Comparison of ENCODE assay signal across 9 cellular contexts in genomic region chr9:109115931-109116541, GRCh38. TPM values are rescaled to one million over a fixed set of nuclear protein-coding genes. Genes with fewer than 3 reads are reported as not detected.
DNase-seq lines count a peak whose midpoint lies in the region; TF ChIP-seq lines count a peak whose summit lies in the region.
"Had no signal": no experiment of that assay in that cellular context is flagged by ENCODE, and none has a peak within 500 bp of the region (broad histone marks: within the 10 kb centered on the region; RNA-seq: fewer than 3 reads in every experiment).

No MANE protein-coding gene starts in this region.

- no peaks in the 10 kb centered on the region for H3K27me3 ChIP-seq in sigmoid colon

- CTCF ChIA-PET in HEK293 (lab: Yijun Ruan, JAX) = interaction anchor here (0.6 to 0.9 kb wide), 2 partner anchors 51 to 98 kb away, joined by 3 read pairs; no protein-coding TSS in a partner anchor

- H3K4me1 ChIP-seq in HEK293 (ENCODE audit: control insufficient read depth, insufficient read depth, low read length) (peaks cover 12% of the 10 kb centered on the region), sigmoid colon (peaks cover 0 to 84% (median 81%) of the 10 kb centered on the region in 4 donors)

- H3K36me3 Mint-ChIP-seq in activated T-helper 1 cell treated with anti-CD3 and anti-CD28 coated beads, Interleukin-12 subunit alpha, Interleukin-12 subunit beta, Interleukin-2, Interleukin-4 antibody, amounts not matched to agents 30 ng/mL and 10 ng/mL and 1 ng/mL, durations not matched to agents 14 hours and 24 hours and 36 hours (ENCODE audit: low read depth) = peaks cover 30% of the 10 kb centered on the region

- POLR2A ChIA-PET in HEK293 (lab: Yijun Ruan, JAX) = interaction anchor here (0.6 kb wide), 2 partner anchors 355 to 802 kb away, joined by 3 to 4 read pairs; no protein-coding TSS in a partner anchor

- no peak for TF ChIP-seq POLR2A in sigmoid colon (IDR thresholded peaks at IDR 0.05)

- TF ChIP-seq CTCF in HEK293 (tag by site-specific recombination; IDR thresholded peaks at IDR 0.05) = no peak
- TF ChIP-seq CTCF in fibroblast of the aortic adventitia (IDR thresholded peaks at IDR 0.05; ENCODE audit: insufficient read depth, low read length) = no peak
- no peak for TF ChIP-seq CTCF in sigmoid colon (IDR thresholded peaks at IDR 0.05)

- no peak overlapping the region for H3K4me3 ChIP-seq in HEK293 (ENCODE audit: low read depth, low read length)
- H3K4me3 ChIP-seq in fibroblast of the aortic adventitia (ENCODE audit: low read depth, low read length) = no peak overlapping the region
- H3K4me3 ChIP-seq in sigmoid colon = no peak overlapping the region

- no peak overlapping the region for H3K27ac Mint-ChIP-seq in activated T-helper 1 cell treated with anti-CD3 and anti-CD28 coated beads, Interleukin-12 subunit alpha, Interleukin-12 subunit beta, Interleukin-2, Interleukin-4 antibody, amounts not matched to agents 30 ng/mL and 10 ng/mL and 1 ng/mL, durations not matched to agents 14 hours and 24 hours and 36 hours

- no peak overlapping the region for H3K27ac ChIP-seq in HEK293 (ENCODE audit: extremely low read depth, low read depth, low read length)
- peak overlapping the region; percentile 29 to 96 (median 92) for H3K27ac ChIP-seq in sigmoid colon

- peak overlapping the region; percentile 11 for H3K4me3 Mint-ChIP-seq in activated T-helper 1 cell treated with anti-CD3 and anti-CD28 coated beads, Interleukin-12 subunit alpha, Interleukin-12 subunit beta, Interleukin-2, Interleukin-4 antibody, amounts not matched to agents 30 ng/mL and 10 ng/mL and 1 ng/mL, durations not matched to agents 14 hours and 24 hours and 36 hours

- no peak for DNase-seq in activated T-helper 1 cell treated with anti-CD3 and anti-CD28 coated beads, Interleukin-12 subunit alpha, Interleukin-12 subunit beta, Interleukin-2, Interleukin-4 antibody, amounts not matched to agents 30 ng/mL and 10 ng/mL and 1 ng/mL, durations not matched to agents 14 hours and 24 hours and 36 hours (ENCODE audit: low spot score)
- peak; percentile 65 for DNase-seq in fibroblast of the aortic adventitia (ENCODE audit: low read depth)
- peak; percentile 76 for DNase-seq in sigmoid colon
- DNase-seq in activated effector memory CD4-positive, alpha-beta T cell treated with Interleukin-2 at 50 U/mL for 16 hours = no peak
- no peak for DNase-seq in activated naive CD4-positive, alpha-beta T cell treated with anti-CD3 and anti-CD28 coated beads, Interleukin-2, amount 50 U/mL, for 16 hours
- DNase-seq in NCI-H1694 treated with DMSO at 0.1 percent for 48 hours (lab: John Stamatoyannopoulos, UW) = no peak
- DNase-seq: GF-D8, NCI-H1436 treated with DMSO at 0.1 percent for 48 hours had no signal

- TF ChIP-seq EP300 in sigmoid colon (IDR thresholded peaks at IDR 0.05) = no peak

- no peaks in the 10 kb centered on the region; a peak in 1 of 3 replicates for H3K36me3 ChIP-seq in HEK293 (ENCODE audit: control insufficient read depth in 2 of 2, insufficient read depth in 1 of 2, low read length in 2 of 2)
- no peaks in the 10 kb centered on the region for H3K36me3 ChIP-seq in sigmoid colon

- intact Hi-C loops in activated T-helper 1 cell treated with anti-CD3 and anti-CD28 coated beads, Interleukin-12 subunit alpha, Interleukin-12 subunit beta, Interleukin-2, Interleukin-4 antibody, amounts not matched to agents 30 ng/mL and 10 ng/mL and 1 ng/mL, durations not matched to agents 14 hours and 24 hours and 36 hours (cut with micrococcal nuclease) = loop anchor here (5.0 to 10.0 kb wide), 4 partner anchors 64 to 1831 kb away; partner anchors contain the start of genes RAD23B and TXN
- intact Hi-C loops in sigmoid colon (cut with DNase I) = loop anchor here (5.0 kb wide), 1 partner anchor 104 kb away; the partner anchor contains the start of gene CTNNAL1

- no peaks in the 10 kb centered on the region for H3K9me3 Mint-ChIP-seq in activated T-helper 1 cell treated with anti-CD3 and anti-CD28 coated beads, Interleukin-12 subunit alpha, Interleukin-12 subunit beta, Interleukin-2, Interleukin-4 antibody, amounts not matched to agents 30 ng/mL and 10 ng/mL and 1 ng/mL, durations not matched to agents 14 hours and 24 hours and 36 hours

- H3K9me3 ChIP-seq in HEK293 (ENCODE audit: control insufficient read depth, insufficient read depth, low read depth, low read length) (no peaks in the 10 kb centered on the region), sigmoid colon (no peaks in the 10 kb centered on the region)

- 89 to 91% methylated on average over 3 of the region's 3 CpGs for WGBS in sigmoid colon, 2 donors

- H3K4me1 Mint-ChIP-seq in activated T-helper 1 cell treated with anti-CD3 and anti-CD28 coated beads, Interleukin-12 subunit alpha, Interleukin-12 subunit beta, Interleukin-2, Interleukin-4 antibody, amounts not matched to agents 30 ng/mL and 10 ng/mL and 1 ng/mL, durations not matched to agents 14 hours and 24 hours and 36 hours (ENCODE audit: low read depth) = peaks cover 68% of the 10 kb centered on the region

- H3K27me3 Mint-ChIP-seq in activated T-helper 1 cell treated with anti-CD3 and anti-CD28 coated beads, Interleukin-12 subunit alpha, Interleukin-12 subunit beta, Interleukin-2, Interleukin-4 antibody, amounts not matched to agents 30 ng/mL and 10 ng/mL and 1 ng/mL, durations not matched to agents 14 hours and 24 hours and 36 hours (ENCODE audit: insufficient read depth) = no peaks in the 10 kb centered on the region

TF ChIP-seq in HEK293, 187 proteins besides CTCF, POLR2A, EP300 and RAD21:
- TF ChIP-seq PBX3 (CRISPR knock-in tag; IDR thresholded peaks at IDR 0.05) (no peak), PRDM1 (tag by site-specific recombination; IDR thresholded peaks at IDR 0.05) (0 out of 2 replicates have a peak, but pooled peaks have one; percentile 11), ZXDB (tag by site-specific recombination; IDR thresholded peaks at IDR 0.05) (no peak), ZNF350 (tag by site-specific recombination; IDR thresholded peaks at IDR 0.05) (no peak), ZNF701 (tag by site-specific recombination; IDR thresholded peaks at IDR 0.05) (no peak), ZNF558 (tag by site-specific recombination; IDR thresholded peaks at IDR 0.05) (no peak), ZNF23 (tag by site-specific recombination; IDR thresholded peaks at IDR 0.05; ENCODE audit: borderline replicate concordance) (no peak)

RNA-seq across cellular contexts. Expression of gene TMEM245, which starts 3.7 kb away (rescaled TPM):
- 26.9 and 29.4 TPM in 2 replicates for total RNA-seq in activated T-helper 1 cell treated with anti-CD3 and anti-CD28 coated beads, Interleukin-12 subunit alpha, Interleukin-12 subunit beta, Interleukin-2, Interleukin-4 antibody, amounts not matched to agents 30 ng/mL and 10 ng/mL and 1 ng/mL, durations not matched to agents 14 hours and 24 hours and 36 hours
- total RNA-seq in fibroblast of the aortic adventitia (ENCODE audit: low replicate concordance) = 51.2 and 88.9 TPM in 2 replicates
- 100 to 1,000 TPM in 2 of 4 donors, 10 to 100 TPM in 2; 90.7 to 105 (median 99.5) TPM for total RNA-seq in sigmoid colon
- polyA plus RNA-seq in sigmoid colon = 10 to 100 TPM in 1 of 3 donors, 1 to 10 TPM in 2; 1.8 to 12.9 (median 4.2) TPM

RNA-seq across cellular contexts. Expression of gene FRRS1L, which starts 51.0 kb away (rescaled TPM):
- total RNA-seq in activated T-helper 1 cell treated with anti-CD3 and anti-CD28 coated beads, Interleukin-12 subunit alpha, Interleukin-12 subunit beta, Interleukin-2, Interleukin-4 antibody, amounts not matched to agents 30 ng/mL and 10 ng/mL and 1 ng/mL, durations not matched to agents 14 hours and 24 hours and 36 hours = not detected in 2 replicates
- total RNA-seq in fibroblast of the aortic adventitia (ENCODE audit: low replicate concordance) (0.08 and 0.18 TPM in 2 replicates), sigmoid colon (1 to 10 TPM; 2.3 to 4.5 (median 3.3) TPM)
- polyA plus RNA-seq in sigmoid colon = under 1 TPM in 2 of 3 donors, not detected in 1; 0.23 to 0.61 TPM

Comparison
In these comparisons a context has a peak if more than half of its experiments do, and no peak if none do; other contexts are left out.
1. DNase-seq: peak in fibroblast of the aortic adventitia (single experiment) and sigmoid colon (single experiment); none in activated T-helper 1 cell treated with anti-CD3 and anti-CD28 coated beads, Interleukin-12 subunit alpha, Interleukin-12 subunit beta, Interleukin-2, Interleukin-4 antibody, amounts not matched to agents 30 ng/mL and 10 ng/mL and 1 ng/mL, durations not matched to agents 14 hours and 24 hours and 36 hours (single experiment), activated effector memory CD4-positive, alpha-beta T cell treated with Interleukin-2 at 50 U/mL for 16 hours (single experiment), activated naive CD4-positive, alpha-beta T cell treated with anti-CD3 and anti-CD28 coated beads, Interleukin-2, amount 50 U/mL, for 16 hours (single experiment) and NCI-H1694 treated with DMSO at 0.1 percent for 48 hours (single experiment).